Comparison of ENCODE assay signal across 8 cellular contexts in genomic region chr22:26658671-26659478, GRCh38. TPM values are rescaled to one million over a fixed set of nuclear protein-coding genes. Genes with fewer than 3 reads are reported as not detected.
DNase-seq lines count a peak whose midpoint lies in the region; ATAC-seq, FAIRE-seq and TF ChIP-seq lines count a peak whose summit lies in the region.

No MANE protein-coding gene starts in this region.

- no peaks in the 10 kb centered on the region for H3K9me3 Mint-ChIP-seq in activated T-helper 2 cell treated with anti-CD3 and anti-CD28 coated beads, Interferon-gamma antibody, Interleukin-2, Interleukin-4, amounts not matched to agents 10 μg/mL and 5 μg/mL and 100 μg/mL, durations not matched to agents 14 hours and 24 hours and 36 hours

- no peaks in the 10 kb centered on the region for H3K36me3 Mint-ChIP-seq in activated T-helper 2 cell treated with anti-CD3 and anti-CD28 coated beads, Interferon-gamma antibody, Interleukin-2, Interleukin-4, amounts not matched to agents 10 μg/mL and 5 μg/mL and 100 μg/mL, durations not matched to agents 14 hours and 24 hours and 36 hours (ENCODE audit: low read depth)

- peak overlapping the region; percentile 84 for H3K4me3 Mint-ChIP-seq in activated T-helper 2 cell treated with anti-CD3 and anti-CD28 coated beads, Interferon-gamma antibody, Interleukin-2, Interleukin-4, amounts not matched to agents 10 μg/mL and 5 μg/mL and 100 μg/mL, durations not matched to agents 14 hours and 24 hours and 36 hours (ENCODE audit: low read depth)

- peak; percentile 31 to 69 for ATAC-seq in upper lobe of left lung (ENCODE audit: low FRiP score in 2 of 2)

- H3K9me3 ChIP-seq in KOPT-K1 (ENCODE audit: insufficient read depth, low read length, poor library complexity, severe bottlenecking) (no peaks in the 10 kb centered on the region), parathyroid adenoma (ENCODE audit: control insufficient read depth, low read length) (no peaks in the 10 kb centered on the region), upper lobe of left lung (no peaks in the 10 kb centered on the region)

- intact Hi-C loops in activated T-helper 2 cell treated with anti-CD3 and anti-CD28 coated beads, Interferon-gamma antibody, Interleukin-2, Interleukin-4, amounts not matched to agents 10 μg/mL and 5 μg/mL and 100 μg/mL, durations not matched to agents 14 hours and 24 hours and 36 hours (cut with micrococcal nuclease): loop anchor here (1.0 kb wide), 1 partner anchor 13 kb away; no protein-coding TSS in a partner anchor

- no peaks in the 10 kb centered on the region for H3K79me2 ChIP-seq in parathyroid adenoma

- DNase-seq in AG10803 (ENCODE audit: low read depth): peak; percentile 90
- DNase-seq in GM19239 (ENCODE audit: insufficient read length, low spot score): peak; percentile 39
- DNase-seq in RPMI7951 (ENCODE audit: low read depth): peak; percentile 92
- DNase-seq in activated T-helper 2 cell treated with anti-CD3 and anti-CD28 coated beads, Interferon-gamma antibody, Interleukin-2, Interleukin-4, amounts not matched to agents 10 μg/mL and 5 μg/mL and 100 μg/mL, durations not matched to agents 14 hours and 24 hours and 36 hours (ENCODE audit: low spot score): peak; percentile 69
- DNase-seq in fibroblast of villous mesenchyme (ENCODE audit: low read depth): peak; percentile 92
- DNase-seq in upper lobe of left lung: peak; percentile 69 to 71

- no peak overlapping the region for H3K9ac ChIP-seq in parathyroid adenoma

- peak; percentile 98 for FAIRE-seq in GM19239 (lab: Jason Lieb, UNC)

- H3K27me3 Mint-ChIP-seq in activated T-helper 2 cell treated with anti-CD3 and anti-CD28 coated beads, Interferon-gamma antibody, Interleukin-2, Interleukin-4, amounts not matched to agents 10 μg/mL and 5 μg/mL and 100 μg/mL, durations not matched to agents 14 hours and 24 hours and 36 hours (ENCODE audit: low read depth): peaks cover 13% of the 10 kb centered on the region

- peak overlapping the region; percentile 21 for H3K4me2 ChIP-seq in parathyroid adenoma (ENCODE audit: low read length)

- H3K27ac Mint-ChIP-seq in activated T-helper 2 cell treated with anti-CD3 and anti-CD28 coated beads, Interferon-gamma antibody, Interleukin-2, Interleukin-4, amounts not matched to agents 10 μg/mL and 5 μg/mL and 100 μg/mL, durations not matched to agents 14 hours and 24 hours and 36 hours: peak overlapping the region; percentile 84

- H3K4me3 ChIP-seq in AG10803 (ENCODE audit: low read length) (peak overlapping the region; percentile 48), fibroblast of villous mesenchyme (ENCODE audit: low read depth, low read length) (peak overlapping the region; percentile 42), parathyroid adenoma (ENCODE audit: low read depth, low read length) (no peak overlapping the region), upper lobe of left lung (peak overlapping the region; percentile 13 to 45 (median 29))

- H3K27me3 ChIP-seq in parathyroid adenoma (ENCODE audit: control insufficient read depth, insufficient read depth, low read length): peaks cover 14% of the 10 kb centered on the region
- H3K27me3 ChIP-seq in upper lobe of left lung: peaks cover 3 to 17% (median 9%) of the 10 kb centered on the region in 4 donors

- H2AFZ ChIP-seq in parathyroid adenoma: no peak overlapping the region

- H3K4me1 ChIP-seq in parathyroid adenoma (no peaks in the 10 kb centered on the region), upper lobe of left lung (peaks cover 24 to 29% (median 26%) of the 10 kb centered on the region in 4 donors)

- H3K27ac ChIP-seq in KOPT-K1 (ENCODE audit: low read depth, low read length, poor library complexity, severe bottlenecking): peak overlapping the region; percentile 40
- H3K27ac ChIP-seq in parathyroid adenoma: no peak overlapping the region
- H3K27ac ChIP-seq in upper lobe of left lung: no peak overlapping the region

- peaks cover 26% of the 10 kb centered on the region for H3K4me1 Mint-ChIP-seq in activated T-helper 2 cell treated with anti-CD3 and anti-CD28 coated beads, Interferon-gamma antibody, Interleukin-2, Interleukin-4, amounts not matched to agents 10 μg/mL and 5 μg/mL and 100 μg/mL, durations not matched to agents 14 hours and 24 hours and 36 hours (ENCODE audit: low read depth)

- no peak for TF ChIP-seq CTCF in AG10803 (conservative IDR thresholded peaks at IDR 0.05; ENCODE audit: low read length)
- TF ChIP-seq CTCF in fibroblast of villous mesenchyme (IDR thresholded peaks at IDR 0.05; ENCODE audit: insufficient read depth, low read depth, low read length): no peak
- TF ChIP-seq CTCF in parathyroid adenoma (IDR thresholded peaks at IDR 0.05): no peak
- no peak for TF ChIP-seq CTCF in upper lobe of left lung (IDR thresholded peaks at IDR 0.05)

- TF ChIP-seq POLR2A in upper lobe of left lung (IDR thresholded peaks at IDR 0.05): no peak

- TF ChIP-seq EP300 in upper lobe of left lung (IDR thresholded peaks at IDR 0.05): peak in 1 of 4 donors; percentile 33

- H3K36me3 ChIP-seq in KOPT-K1 (ENCODE audit: insufficient read depth, low read length): no peaks in the 10 kb centered on the region
- H3K36me3 ChIP-seq in parathyroid adenoma (ENCODE audit: control insufficient read depth, insufficient read depth, low read length): no peaks in the 10 kb centered on the region
- no peaks in the 10 kb centered on the region for H3K36me3 ChIP-seq in upper lobe of left lung

- 4 to 6% methylated on average over 23 to 27 of the region's 27 CpGs for WGBS in upper lobe of left lung, 2 donors

RNA-seq across cellular contexts. Expression of gene MIAT, which starts 1.5 kb away (rescaled TPM):
- total RNA-seq in RPMI7951 (2014; rRNA removed; shearing (Covaris generic)): 0.39 and 0.48 TPM in 2 replicates
- 11.9 and 13.0 TPM in 2 replicates for total RNA-seq in activated T-helper 2 cell treated with anti-CD3 and anti-CD28 coated beads, Interferon-gamma antibody, Interleukin-2, Interleukin-4, amounts not matched to agents 10 μg/mL and 5 μg/mL and 100 μg/mL, durations not matched to agents 14 hours and 24 hours and 36 hours
- total RNA-seq in fibroblast of villous mesenchyme (0.97 and 1.3 TPM in 2 replicates), upper lobe of left lung (10 to 100 TPM in 1 of 6 donors, 1 to 10 TPM in 5; 3.0 to 24.1 (median 6.1) TPM)

RNA-seq across cellular contexts. Expression of gene CRYBA4, which starts 37.1 kb away (rescaled TPM):
- not detected in 2 replicates for total RNA-seq in RPMI7951 (2014; rRNA removed; shearing (Covaris generic))
- total RNA-seq in activated T-helper 2 cell treated with anti-CD3 and anti-CD28 coated beads, Interferon-gamma antibody, Interleukin-2, Interleukin-4, amounts not matched to agents 10 μg/mL and 5 μg/mL and 100 μg/mL, durations not matched to agents 14 hours and 24 hours and 36 hours: not detected in 2 replicates
- not detected in 2 replicates for total RNA-seq in fibroblast of villous mesenchyme
- not detected for total RNA-seq in upper lobe of left lung

RNA-seq across cellular contexts. Expression of gene CRYBB1, which starts 41.0 kb away (rescaled TPM):
- 0.12 TPM in 1 of 2 replicates, not detected in the other for total RNA-seq in RPMI7951 (2014; rRNA removed; shearing (Covaris generic))
- total RNA-seq in activated T-helper 2 cell treated with anti-CD3 and anti-CD28 coated beads, Interferon-gamma antibody, Interleukin-2, Interleukin-4, amounts not matched to agents 10 μg/mL and 5 μg/mL and 100 μg/mL, durations not matched to agents 14 hours and 24 hours and 36 hours: not detected in 2 replicates
- not detected in 2 replicates for total RNA-seq in fibroblast of villous mesenchyme
- under 1 TPM in 2 of 6 donors, not detected in 4; 0.26 to 0.81 TPM for total RNA-seq in upper lobe of left lung

Comparison
In these comparisons a context has a peak if more than half of its experiments do, and no peak if none do; other contexts are left out.
1. DNase-seq: peak in every context shown above with its lines; median percentile 92 in RPMI7951; 92 in fibroblast of villous mesenchyme; 90 in AG10803; 70 in upper lobe of left lung; 69 in activated T-helper 2 cell treated with anti-CD3 and anti-CD28 coated beads, Interferon-gamma antibody, Interleukin-2, Interleukin-4, amounts not matched to agents 10 μg/mL and 5 μg/mL and 100 μg/mL, durations not matched to agents 14 hours and 24 hours and 36 hours; 39 in GM19239.